10 cellular contexts compared by ENCODE assay signal in genomic region chr1:233791372-233791703, GRCh38.
A peak's percentile ranks its signal among the peaks of the same experiment; 100 is the strongest.
DNase-seq lines count a peak whose midpoint lies in the region; ATAC-seq and TF ChIP-seq lines count a peak whose summit lies in the region.
"Had no signal": no experiment of that assay in that cellular context is flagged by ENCODE, and none has a peak within 500 bp of the region (broad histone marks: within the 10 kb centered on the region; RNA-seq: fewer than 3 reads in every experiment).

No MANE protein-coding gene starts in this region.

- H3K27me3 ChIP-seq in Panc1 (ENCODE audit: control insufficient read depth, insufficient read depth, low read length), result peaks cover 3% of the 10 kb centered on the region; the same call in 1 of the 2 replicates

- no peak for ATAC-seq in activated CD8-positive, alpha-beta T cell treated with anti-CD3 and anti-CD28 coated beads for 36 hours
- no peak for ATAC-seq in activated CD8-positive, alpha-beta T cell treated with anti-CD3 and anti-CD28 coated beads, Interleukin-2, amount 10 ng/mL, durations not matched to agents 7 days and 5 days
- ATAC-seq in Panc1 (no peak), HG03378 (IDR thresholded peaks at IDR 0.05; ENCODE audit: unreplicated experiment) (no peak)
- ATAC-seq in natural killer cell treated with Interleukin-12 subunit alpha and Interleukin-12 subunit beta and Interleukin-15 and Interleukin-18, amount 100 ng/mL, for 72 hours, result no peak

- no peaks in the 10 kb centered on the region for H3K4me1 ChIP-seq in Panc1 (ENCODE audit: control insufficient read depth, insufficient read depth, low read length)

- intact Hi-C loops in activated CD8-positive, alpha-beta T cell treated with anti-CD3 and anti-CD28 coated beads for 36 hours (cut with micrococcal nuclease), result loop anchor here (2.0 to 10.0 kb wide), 3 partner anchors 351 to 487 kb away; no protein-coding TSS in a partner anchor
- intact Hi-C loops in Panc1 (cut with micrococcal nuclease; ENCODE audit: unreplicated experiment), result loop anchor here (2.0 to 10.0 kb wide), 3 partner anchors 113 to 397 kb away; partner anchors contain the start of gene SLC35F3

- CTCF ChIA-PET in activated CD8-positive, alpha-beta T cell treated with anti-CD3 and anti-CD28 coated beads for 36 hours (lab: Charles Lee), result interaction anchor here (0.5 to 1.3 kb wide), 9 partner anchors 9 to 486 kb away, joined by 3 to 8 read pairs (median 4); no protein-coding TSS in a partner anchor
- CTCF ChIA-PET in activated CD8-positive, alpha-beta T cell treated with anti-CD3 and anti-CD28 coated beads, Interleukin-2, amount 10 ng/mL, durations not matched to agents 7 days and 5 days (lab: Charles Lee), result interaction anchor here (0.8 to 1.3 kb wide), 7 partner anchors 17 to 486 kb away, joined by 3 to 15 read pairs (median 4); no protein-coding TSS in a partner anchor
- CTCF ChIA-PET in Panc1 (lab: Charles Lee), result interaction anchor here (0.6 to 1.3 kb wide), 3 partner anchors 12 to 396 kb away, joined by 3 to 11 read pairs (median 5); no protein-coding TSS in a partner anchor

- H3K9me3 Mint-ChIP-seq in activated CD8-positive, alpha-beta T cell treated with anti-CD3 and anti-CD28 coated beads for 36 hours, result peaks cover 2% of the 10 kb centered on the region
- H3K9me3 Mint-ChIP-seq in activated CD8-positive, alpha-beta T cell treated with anti-CD3 and anti-CD28 coated beads, Interleukin-2, amount 10 ng/mL, durations not matched to agents 7 days and 5 days (ENCODE audit: insufficient read depth), result no peaks in the 10 kb centered on the region
- peaks cover 10% of the 10 kb centered on the region for H3K9me3 Mint-ChIP-seq in chondrocyte (ENCODE audit: low read depth)
- H3K9me3 Mint-ChIP-seq in natural killer cell treated with Interleukin-12 subunit alpha and Interleukin-12 subunit beta and Interleukin-15 and Interleukin-18, amount 100 ng/mL, for 72 hours, result peaks cover 3% of the 10 kb centered on the region

- H3K27ac ChIP-seq in Panc1 (ENCODE audit: low read length), result no peak overlapping the region

- peak; percentile 7 for TF ChIP-seq CTCF in activated CD8-positive, alpha-beta T cell treated with anti-CD3 and anti-CD28 coated beads for 36 hours (IDR thresholded peaks at IDR 0.05)
- TF ChIP-seq CTCF in Panc1 (IDR thresholded peaks at IDR 0.05) (peak; percentile 56), chondrocyte (IDR thresholded peaks at IDR 0.05) (peak; percentile 66)

- H3K27me3 Mint-ChIP-seq in activated CD8-positive, alpha-beta T cell treated with anti-CD3 and anti-CD28 coated beads for 36 hours, result peaks cover 11% of the 10 kb centered on the region
- no peaks in the 10 kb centered on the region for H3K27me3 Mint-ChIP-seq in activated CD8-positive, alpha-beta T cell treated with anti-CD3 and anti-CD28 coated beads, Interleukin-2, amount 10 ng/mL, durations not matched to agents 7 days and 5 days (ENCODE audit: low read depth)
- H3K27me3 Mint-ChIP-seq in chondrocyte (ENCODE audit: low read depth), result peaks cover 10% of the 10 kb centered on the region
- peaks cover 2 to 21% of the 10 kb centered on the region in 2 donors for H3K27me3 Mint-ChIP-seq in natural killer cell treated with Interleukin-12 subunit alpha and Interleukin-12 subunit beta and Interleukin-15 and Interleukin-18, amount 100 ng/mL, for 72 hours

- H3K4me3 Mint-ChIP-seq in activated CD8-positive, alpha-beta T cell treated with anti-CD3 and anti-CD28 coated beads for 36 hours, result no peak overlapping the region
- no peak overlapping the region for H3K4me3 Mint-ChIP-seq in activated CD8-positive, alpha-beta T cell treated with anti-CD3 and anti-CD28 coated beads, Interleukin-2, amount 10 ng/mL, durations not matched to agents 7 days and 5 days
- H3K4me3 Mint-ChIP-seq in chondrocyte (ENCODE audit: unreplicated experiment), result no peak overlapping the region
- no peak overlapping the region for H3K4me3 Mint-ChIP-seq in natural killer cell treated with Interleukin-12 subunit alpha and Interleukin-12 subunit beta and Interleukin-15 and Interleukin-18, amount 100 ng/mL, for 72 hours
- H3K4me3 Mint-ChIP-seq: CD4-positive, alpha-beta T cell had no signal

- POLR2A ChIA-PET in activated CD8-positive, alpha-beta T cell treated with anti-CD3 and anti-CD28 coated beads for 36 hours (lab: Charles Lee), result no interaction called here
- POLR2A ChIA-PET in activated CD8-positive, alpha-beta T cell treated with anti-CD3 and anti-CD28 coated beads, Interleukin-2, amount 10 ng/mL, durations not matched to agents 7 days and 5 days (lab: Charles Lee), result no interaction called here
- POLR2A ChIA-PET in Panc1 (lab: Charles Lee), result no interaction called here

- no peaks in the 10 kb centered on the region for H3K4me1 Mint-ChIP-seq in activated CD8-positive, alpha-beta T cell treated with anti-CD3 and anti-CD28 coated beads for 36 hours (ENCODE audit: low read depth)
- no peaks in the 10 kb centered on the region for H3K4me1 Mint-ChIP-seq in activated CD8-positive, alpha-beta T cell treated with anti-CD3 and anti-CD28 coated beads, Interleukin-2, amount 10 ng/mL, durations not matched to agents 7 days and 5 days (ENCODE audit: low read depth)
- H3K4me1 Mint-ChIP-seq in chondrocyte (ENCODE audit: low read depth), result no peaks in the 10 kb centered on the region
- H3K4me1 Mint-ChIP-seq in natural killer cell treated with Interleukin-12 subunit alpha and Interleukin-12 subunit beta and Interleukin-15 and Interleukin-18, amount 100 ng/mL, for 72 hours (ENCODE audit: low read depth in 2 of 2), result no peaks in the 10 kb centered on the region

- in situ Hi-C loops in Panc1 (cut with HindIII; ENCODE audit: low pct_unique_long_range_greater_than_20kb, low sequenced_read_pairs), result no loop called here

- no peaks in the 10 kb centered on the region for H3K36me3 Mint-ChIP-seq in activated CD8-positive, alpha-beta T cell treated with anti-CD3 and anti-CD28 coated beads for 36 hours (ENCODE audit: low read depth)
- no peaks in the 10 kb centered on the region for H3K36me3 Mint-ChIP-seq in activated CD8-positive, alpha-beta T cell treated with anti-CD3 and anti-CD28 coated beads, Interleukin-2, amount 10 ng/mL, durations not matched to agents 7 days and 5 days (ENCODE audit: low read depth)
- no peaks in the 10 kb centered on the region for H3K36me3 Mint-ChIP-seq in chondrocyte (ENCODE audit: low read depth)
- no peaks in the 10 kb centered on the region for H3K36me3 Mint-ChIP-seq in natural killer cell treated with Interleukin-12 subunit alpha and Interleukin-12 subunit beta and Interleukin-15 and Interleukin-18, amount 100 ng/mL, for 72 hours

- H3K27ac Mint-ChIP-seq in activated CD8-positive, alpha-beta T cell treated with anti-CD3 and anti-CD28 coated beads for 36 hours, result no peak overlapping the region
- no peak overlapping the region for H3K27ac Mint-ChIP-seq in activated CD8-positive, alpha-beta T cell treated with anti-CD3 and anti-CD28 coated beads, Interleukin-2, amount 10 ng/mL, durations not matched to agents 7 days and 5 days
- no peak overlapping the region for H3K27ac Mint-ChIP-seq in chondrocyte (ENCODE audit: unreplicated experiment)
- no peak overlapping the region for H3K27ac Mint-ChIP-seq in natural killer cell treated with Interleukin-12 subunit alpha and Interleukin-12 subunit beta and Interleukin-15 and Interleukin-18, amount 100 ng/mL, for 72 hours
- H3K27ac Mint-ChIP-seq: CD4-positive, alpha-beta T cell had no signal

- no peaks in the 10 kb centered on the region for H3K9me3 ChIP-seq in Panc1 (ENCODE audit: control insufficient read depth, insufficient read depth, low read depth, low read length)

- DNase-seq in activated CD8-positive, alpha-beta T cell treated with anti-CD3 and anti-CD28 coated beads for 36 hours, result no peak
- no peak for DNase-seq in activated CD8-positive, alpha-beta T cell treated with anti-CD3 and anti-CD28 coated beads, Interleukin-2, amount 10 ng/mL, durations not matched to agents 7 days and 5 days
- DNase-seq in Panc1 (ENCODE audit: low read depth, low spot score), result no peak
- no peak for DNase-seq in chondrocyte (ENCODE audit: low spot score)
- DNase-seq in natural killer cell treated with Interleukin-12 subunit alpha and Interleukin-12 subunit beta and Interleukin-15 and Interleukin-18, amount 100 ng/mL, for 72 hours (ENCODE audit: low spot score), result no peak
- no peak for DNase-seq in NCI-H128 (lab: John Stamatoyannopoulos, UW; ENCODE audit: unreplicated experiment)
- no peak for DNase-seq in H4 (ENCODE audit: low spot score)

- H3K4me3 ChIP-seq in Panc1 (ENCODE audit: low read depth in 2 of 2, low read length in 2 of 2), result no peak overlapping the region
- H3K4me3 ChIP-seq: GM12878 had no signal

- H3K36me3 ChIP-seq in Panc1 (ENCODE audit: control insufficient read depth, insufficient read depth, low read length), result no peaks in the 10 kb centered on the region

- no TSS peak for BruUV-seq in Panc1 (replicated peaks; lab: Mats Ljungman, UMichigan)

Comparison
In these comparisons a context has a peak if more than half of its experiments do, and no peak if none do; other contexts are left out.
1. CTCF ChIP-seq: peak in every context shown above with its lines; median percentile 66 in chondrocyte; 56 in Panc1; 7 in activated CD8-positive, alpha-beta T cell treated with anti-CD3 and anti-CD28 coated beads for 36 hours.